8 cellular contexts compared by ENCODE assay signal in genomic region chr9:95874989-95875304, GRCh38. TPM values are rescaled to one million over a fixed set of nuclear protein-coding genes. Genes with fewer than 3 reads are reported as not detected.
DNase-seq lines count a peak whose midpoint lies in the region; ATAC-seq lines count a peak whose summit lies in the region.

No MANE protein-coding gene starts in this region.

- H3K9me3 ChIP-seq in adipocyte (ENCODE audit: control insufficient read depth, low read length) = no peaks in the 10 kb centered on the region
- H3K9me3 ChIP-seq in iPS-20b (ENCODE audit: insufficient read depth, low read depth, low read length) = no peaks in the 10 kb centered on the region

- DNase-seq in G401 (ENCODE audit: low spot score) (peak; percentile 66), T follicular helper cell (ENCODE audit: low read depth) (peak; percentile 44), adipocyte (ENCODE audit: low read depth) (peak; percentile 77), SHP77 treated with DMSO at 0.1 percent for 48 hours (lab: John Stamatoyannopoulos, UW) (no peak)
- DNase-seq in stimulated activated CD4-positive, alpha-beta T cell treated with anti-CD3 and anti-CD28 coated beads, Interleukin-15, amount 100 ng/mL, for 48 hours (ENCODE audit: low read depth in 2 of 2) = peak; percentile 55 to 56

- ATAC-seq in HG03432 (IDR thresholded peaks at IDR 0.05; ENCODE audit: unreplicated experiment) (peak; percentile 30), HG02840 (IDR thresholded peaks at IDR 0.05; ENCODE audit: low FRiP score, unreplicated experiment) (no peak)

- H3K4me3 ChIP-seq in adipocyte (ENCODE audit: low read length) (no peak overlapping the region), iPS-20b (ENCODE audit: low read length) (no peak overlapping the region; the same call in 1 of the 2 replicates)

- in situ Hi-C loops in G401 (cut with HindIII; ENCODE audit: low sequenced_read_pairs) = no loop called here

- H3K4me1 ChIP-seq in adipocyte (ENCODE audit: control insufficient read depth, insufficient read depth, low read length) (peaks cover 7% of the 10 kb centered on the region), iPS-20b (ENCODE audit: insufficient read depth, low read length) (peaks cover 6% of the 10 kb centered on the region; the same call in 1 of the 2 replicates)

- H3K27me3 ChIP-seq in adipocyte (replicated peaks; ENCODE audit: control insufficient read depth, insufficient read depth, low read length) (no peaks in the 10 kb centered on the region), iPS-20b (ENCODE audit: insufficient read depth, low read length) (no peaks in the 10 kb centered on the region)

- no peak overlapping the region for H3K9ac ChIP-seq in adipocyte (ENCODE audit: low read length)
- no peak overlapping the region; the same call in 1 of the 2 replicates for H3K9ac ChIP-seq in iPS-20b (ENCODE audit: low read depth, low read length)

- H3K36me3 ChIP-seq in adipocyte (ENCODE audit: control insufficient read depth, insufficient read depth, low read length, severe bottlenecking) = no peaks in the 10 kb centered on the region
- peaks cover 7% of the 10 kb centered on the region; the same call in 1 of the 2 replicates for H3K36me3 ChIP-seq in iPS-20b (ENCODE audit: insufficient read depth, low read depth, low read length)

- peak overlapping the region; percentile 73 for H3K27ac ChIP-seq in iPS-20b (ENCODE audit: low read length)

RNA-seq across cellular contexts. Expression of gene ERCC6L2, which starts 0.5 kb away (rescaled TPM):
- 26.6 and 62.7 TPM in 2 replicates for total RNA-seq in G401 (2014; rRNA removed; shearing (Covaris generic))
